ENCODE assay signal across 29 cellular contexts in genomic region chr2:10763461-10763800, GRCh38. TPM values are rescaled to one million over a fixed set of nuclear protein-coding genes. Genes with fewer than 3 reads are reported as not detected.
"Had no signal": no experiment of that assay in that cellular context is flagged by ENCODE, and none has a peak within 500 bp of the region (broad histone marks: within the 10 kb centered on the region; RNA-seq: fewer than 3 reads in every experiment).

No MANE protein-coding gene starts in this region.

- H3K4me1 ChIP-seq: gastrocnemius medialis, prostate gland, sigmoid colon, thyroid gland, upper lobe of right lung, vagina had no signal

- ATAC-seq: esophagus mucosa; gastrocnemius medialis; natural killer cell treated with Interleukin-12 subunit alpha and Interleukin-12 subunit beta and Interleukin-15 and Interleukin-18, amount 100 ng/mL, for 72 hours; stimulated activated effector memory CD8-positive, alpha-beta T cell treated with anti-CD3 and anti-CD28 coated beads, Interleukin-12 subunit alpha, Interleukin-12 subunit beta, amount 100 ng/mL, for 72 hours; upper lobe of right lung had no signal

- H3K27ac ChIP-seq: epithelial cell of prostate, gastrocnemius medialis, prostate gland, right atrium auricular region, sigmoid colon, stomach, thyroid gland, upper lobe of right lung, vagina had no signal

- DNase-seq: effector CD8-positive, alpha-beta T cell; endodermal cell; foreskin fibroblast; gastrocnemius medialis; head of caudate nucleus; naive B cell; sigmoid colon; stimulated activated CD4-positive, alpha-beta T cell treated with anti-CD3 and anti-CD28 coated beads, Interleukin-2, amount 100 ng/mL, for 24 hours; stimulated activated CD4-positive, alpha-beta T cell treated with anti-CD3 and anti-CD28 coated beads, Interleukin-4, amount 100 ng/mL, for 24 hours; stimulated activated naive CD4-positive, alpha-beta T cell treated with Interleukin-2 at 50 U/mL for 16 hours; stomach; thyroid gland; upper lobe of right lung had no signal

- H3K4me3 Mint-ChIP-seq: dendritic cell treated with granulocyte-macrophage colony-stimulating factor and Interleukin-4, amounts not matched to agents 40 ng/mL and 50 ng/mL, for 4 days; endodermal cell; memory B cell; natural killer cell treated with Interleukin-12 subunit alpha and Interleukin-12 subunit beta and Interleukin-15 and Interleukin-18, amount 100 ng/mL, for 72 hours; neural crest cell; stimulated activated effector memory CD8-positive, alpha-beta T cell treated with anti-CD3 and anti-CD28 coated beads, Interleukin-12 subunit alpha, Interleukin-12 subunit beta, amount 100 ng/mL, for 72 hours had no signal

- H3K27me3 ChIP-seq: gastrocnemius medialis, right atrium auricular region, sigmoid colon, thyroid gland, upper lobe of right lung, vagina had no signal

- H3K27me3 Mint-ChIP-seq: natural killer cell treated with Interleukin-12 subunit alpha and Interleukin-12 subunit beta and Interleukin-15 and Interleukin-18, amount 100 ng/mL, for 72 hours had no signal

- H3K9me3 Mint-ChIP-seq: dendritic cell treated with granulocyte-macrophage colony-stimulating factor and Interleukin-4, amounts not matched to agents 40 ng/mL and 50 ng/mL, for 4 days; endodermal cell; memory B cell; naive B cell; natural killer cell treated with Interleukin-12 subunit alpha and Interleukin-12 subunit beta and Interleukin-15 and Interleukin-18, amount 100 ng/mL, for 72 hours; neural crest cell; stimulated activated effector memory CD8-positive, alpha-beta T cell treated with anti-CD3 and anti-CD28 coated beads, Interleukin-12 subunit alpha, Interleukin-12 subunit beta, amount 100 ng/mL, for 72 hours had no signal

- H3K36me3 Mint-ChIP-seq: memory B cell; naive B cell; natural killer cell treated with Interleukin-12 subunit alpha and Interleukin-12 subunit beta and Interleukin-15 and Interleukin-18, amount 100 ng/mL, for 72 hours; stimulated activated effector memory CD8-positive, alpha-beta T cell treated with anti-CD3 and anti-CD28 coated beads, Interleukin-12 subunit alpha, Interleukin-12 subunit beta, amount 100 ng/mL, for 72 hours had no signal

- H3K4me3 ChIP-seq: gastrocnemius medialis, lung, prostate gland, sigmoid colon, stomach, thyroid gland, upper lobe of right lung, vagina had no signal

- FAIRE-seq: colon, keratinocyte had no signal

- H3K27ac Mint-ChIP-seq: dendritic cell treated with granulocyte-macrophage colony-stimulating factor and Interleukin-4, amounts not matched to agents 40 ng/mL and 50 ng/mL, for 4 days; endodermal cell; memory B cell; natural killer cell treated with Interleukin-12 subunit alpha and Interleukin-12 subunit beta and Interleukin-15 and Interleukin-18, amount 100 ng/mL, for 72 hours; stimulated activated effector memory CD8-positive, alpha-beta T cell treated with anti-CD3 and anti-CD28 coated beads, Interleukin-12 subunit alpha, Interleukin-12 subunit beta, amount 100 ng/mL, for 72 hours had no signal

- H3K4me1 Mint-ChIP-seq: endodermal cell had no signal

- H3K36me3 ChIP-seq: gastrocnemius medialis, prostate gland, right atrium auricular region, sigmoid colon, stomach, thyroid gland, upper lobe of right lung, vagina had no signal

- H3K9me3 ChIP-seq: gastrocnemius medialis, prostate gland, right atrium auricular region, sigmoid colon, stomach, thyroid gland, upper lobe of right lung, vagina had no signal

RNA-seq across cellular contexts. Expression of gene ATP6V1C2, which starts 42.0 kb away (rescaled TPM):
- total RNA-seq: gastrocnemius medialis; glomerular endothelial cell; mononuclear cell; natural killer cell treated with Interleukin-12 subunit alpha and Interleukin-12 subunit beta and Interleukin-15 and Interleukin-18, amount 100 ng/mL, for 72 hours; osteocyte; thyroid gland; upper lobe of right lung had no signal
